Comparison of ENCODE assay signal across 8 cellular contexts in the genomic region with DNA sequence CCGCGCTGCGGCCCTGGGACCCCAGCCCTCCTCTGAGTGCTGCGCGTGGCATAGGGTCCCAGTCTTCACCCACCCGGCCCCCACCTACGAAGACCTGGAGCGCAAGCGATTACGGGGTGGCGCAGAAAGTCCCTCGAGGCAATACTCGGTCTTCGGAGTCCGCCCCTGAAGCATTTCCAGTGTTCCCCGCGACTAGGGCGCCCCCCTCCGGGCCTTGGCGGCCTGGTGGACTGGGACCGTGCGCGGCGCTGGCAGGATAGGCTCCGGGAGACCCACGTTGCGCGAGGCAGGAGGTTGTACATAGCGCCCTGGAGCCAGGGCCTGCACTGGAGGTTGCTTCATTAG. TPM values are rescaled to one million over a fixed set of nuclear protein-coding genes. Genes with fewer than 3 reads are reported as not detected.
DNase-seq lines count a peak whose midpoint lies in the region; ATAC-seq, FAIRE-seq and TF ChIP-seq lines count a peak whose summit lies in the region.

No MANE protein-coding gene starts in this region.

- no peaks in the 10 kb centered on the region for H3K4me1 ChIP-seq in NT2/D1 (ENCODE audit: insufficient read depth, insufficient read length)
- peaks cover 13% of the 10 kb centered on the region for H3K4me1 ChIP-seq in endothelial cell of umbilical vein (ENCODE audit: control insufficient read depth, extremely low read depth, insufficient read depth, low read length)
- peaks cover 10% of the 10 kb centered on the region for H3K4me1 ChIP-seq in mucosa of descending colon (ENCODE audit: low read depth)

- no peak for TF ChIP-seq POLR2A in endothelial cell of umbilical vein (IDR thresholded peaks at IDR 0.05; ENCODE audit: low read depth, low read length)

- peak; percentile 88 for DNase-seq in Caki2 (ENCODE audit: low read depth)
- peak; percentile 82 for DNase-seq in HT1080 (ENCODE audit: low read depth)
- peak; percentile 51 for DNase-seq in NT2/D1 (ENCODE audit: low read depth, low spot score)
- DNase-seq in activated CD8-positive, alpha-beta memory T cell treated with anti-CD3 and anti-CD28 coated beads, Interleukin-2, amount 50 U/mL, for 48 hours, result peak; percentile 96
- DNase-seq in endothelial cell of umbilical vein (ENCODE audit: low read depth, low spot score), result peak; percentile 89
- DNase-seq in mucosa of descending colon, result peak; percentile 96 to 97 (median 97)
- DNase-seq in stimulated activated CD8-positive, alpha-beta memory T cell treated with anti-CD3 and anti-CD28 coated beads, Interleukin-4, amount 100 ng/mL, for 4 hours (ENCODE audit: low read depth in 2 of 2, low spot score in 1 of 2), result peak; percentile 85 to 94

- peak; percentile 85 to 93 for TF ChIP-seq CTCF in endothelial cell of umbilical vein (IDR thresholded peaks at IDR 0.05; ENCODE audit: extremely low read depth in 1 of 2, insufficient read depth in 1 of 2, low read depth in 1 of 2, low read length in 2 of 2)
- peak; percentile 81 for TF ChIP-seq CTCF in mucosa of descending colon (IDR thresholded peaks at IDR 0.05)

- H3K4me3 ChIP-seq in NT2/D1 (ENCODE audit: insufficient read length, low read depth), result peak overlapping the region; percentile 81
- H3K4me3 ChIP-seq in endothelial cell of umbilical vein (replicated peaks in 1 of 3; ENCODE audit: insufficient read depth in 1 of 3, low read depth in 1 of 3, low read length in 3 of 3), result peak overlapping the region; percentile 60 to 86 (median 70)
- peak overlapping the region; percentile 77 for H3K4me3 ChIP-seq in mucosa of descending colon

- no peaks in the 10 kb centered on the region for H4K20me1 ChIP-seq in endothelial cell of umbilical vein (replicated peaks; ENCODE audit: control insufficient read depth, extremely low read depth, insufficient read depth, low read length)

- H3K79me2 ChIP-seq in endothelial cell of umbilical vein (ENCODE audit: control insufficient read depth, insufficient read depth, low read length), result peaks cover 20% of the 10 kb centered on the region

- H3K27me3 ChIP-seq in NT2/D1 (ENCODE audit: insufficient read depth, insufficient read length) (peaks cover 17% of the 10 kb centered on the region), endothelial cell of umbilical vein (ENCODE audit: control insufficient read depth in 2 of 2, insufficient read depth in 2 of 2, low read length in 2 of 2) (no peaks in the 10 kb centered on the region)

- POLR2A ChIA-PET in endothelial cell of umbilical vein (lab: Charles Lee), result interaction anchor here (1.2 kb wide), 1 partner anchor 148 kb away, joined by 12 read pairs; no protein-coding TSS in a partner anchor

- dilution Hi-C loops in endothelial cell of umbilical vein (cut with MboI; ENCODE audit: extremely low pct_ligation_motif_present, low sequenced_read_pairs), result no loop called here

- peak overlapping the region; percentile 51 for H3K27ac ChIP-seq in endothelial cell of umbilical vein (ENCODE audit: insufficient read depth, low read depth, low read length)

- H3K9me3 ChIP-seq in NT2/D1 (ENCODE audit: insufficient read depth, low read length) (peaks cover 10% of the 10 kb centered on the region; the same call in 1 of the 2 replicates), endothelial cell of umbilical vein (replicated peaks; ENCODE audit: control insufficient read depth, insufficient read depth, low read length) (no peaks in the 10 kb centered on the region), mucosa of descending colon (no peaks in the 10 kb centered on the region)

- ATAC-seq in GM21367 (IDR thresholded peaks at IDR 0.05; ENCODE audit: unreplicated experiment), result peak; percentile 51
- peak; percentile 84 for ATAC-seq in mucosa of descending colon

- peak overlapping the region; percentile 93 for H2AFZ ChIP-seq in endothelial cell of umbilical vein (ENCODE audit: low read depth, low read length)

- BruUV-seq in endothelial cell of umbilical vein (replicated peaks; lab: Mats Ljungman, UMichigan), result no TSS peak

- in situ Hi-C loops in Caki2 (cut with HindIII; ENCODE audit: low pct_unique_long_range_greater_than_20kb, low sequenced_read_pairs), result no loop called here

- intact Hi-C loops in endothelial cell of umbilical vein (cut with micrococcal nuclease), result loop anchor here (1.0 to 5.0 kb wide), 7 partner anchors 29 to 504 kb away; partner anchors contain the start of genes BCLAF1, PEX7 and SLC35D3
- intact Hi-C loops in mucosa of descending colon (cut with DNase I, micrococcal nuclease), result loop anchor here (2.0 to 5.0 kb wide), 3 partner anchors 148 to 211 kb away; no protein-coding TSS in a partner anchor

- H3K36me3 ChIP-seq in NT2/D1 (ENCODE audit: insufficient read depth, insufficient read length, low read length), result no peaks in the 10 kb centered on the region
- no peaks in the 10 kb centered on the region for H3K36me3 ChIP-seq in endothelial cell of umbilical vein (ENCODE audit: control insufficient read depth in 2 of 2, extremely low read depth in 1 of 2, insufficient read depth in 2 of 2, low read length in 2 of 2)
- H3K36me3 ChIP-seq in mucosa of descending colon (ENCODE audit: low read depth), result no peaks in the 10 kb centered on the region

- H3K9me1 ChIP-seq in endothelial cell of umbilical vein (replicated peaks; ENCODE audit: control insufficient read depth, extremely low read depth, insufficient read depth, low read length), result no peaks in the 10 kb centered on the region

- peak overlapping the region; percentile 86 for H3K9ac ChIP-seq in NT2/D1 (ENCODE audit: insufficient read length, low read depth)
- peak overlapping the region; percentile 65 for H3K9ac ChIP-seq in endothelial cell of umbilical vein (replicated peaks; ENCODE audit: extremely low read depth, insufficient read depth, low read length)

- FAIRE-seq in endothelial cell of umbilical vein (lab: Jason Lieb, UNC), result peak; percentile 76

- CTCF ChIA-PET in endothelial cell of umbilical vein (lab: Charles Lee), result interaction anchor here (0.7 to 8.7 kb wide), 69 partner anchors 9 to 849 kb away, joined by 3 to 708 read pairs (median 7); partner anchors contain the start of genes BCLAF1, MAP7 and PEX7

- peak overlapping the region; percentile 47 for H3K4me2 ChIP-seq in endothelial cell of umbilical vein (ENCODE audit: insufficient read depth, low read length)

TF ChIP-seq in endothelial cell of umbilical vein, 7 proteins besides CTCF, POLR2A, EP300 and RAD21:
- TF ChIP-seq MYC (IDR thresholded peaks at IDR 0.05; ENCODE audit: low read depth, low read length) (no peak), GATA2 (IDR thresholded peaks at IDR 0.05; ENCODE audit: insufficient read depth, insufficient read length, low read depth, low read length) (no peak), JUN (IDR thresholded peaks at IDR 0.05; ENCODE audit: borderline replicate concordance, insufficient read depth, insufficient read length, low read depth) (no peak), EZH2 (IDR thresholded peaks at IDR 0.05; ENCODE audit: borderline replicate concordance, low read depth, low read length, severe bottlenecking) (no peak), POLR2AphosphoS5 (IDR thresholded peaks at IDR 0.05; ENCODE audit: insufficient read depth, low read depth, low read length) (no peak), FOS (IDR thresholded peaks at IDR 0.05; ENCODE audit: borderline replicate concordance, insufficient read depth, low read length) (no peak)
- TF ChIP-seq, protein P1, sequence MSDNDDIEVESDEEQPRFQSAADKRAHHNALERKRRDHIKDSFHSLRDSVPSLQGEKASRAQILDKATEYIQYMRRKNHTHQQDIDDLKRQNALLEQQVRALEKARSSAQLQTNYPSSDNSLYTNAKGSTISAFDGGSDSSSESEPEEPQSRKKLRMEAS (IDR thresholded peaks at IDR 0.05; ENCODE audit: insufficient read depth, insufficient read length), result no peak
TF ChIP-seq in endothelial cell of umbilical vein: peak in this region for 0.

RNA-seq across cellular contexts. Expression of gene MAP3K5, which starts 0.6 kb away (rescaled TPM):
- total RNA-seq in Caki2 (2014; rRNA removed; shearing (Covaris generic); ENCODE audit: low replicate concordance), result 7.0 and 7.2 TPM in 2 replicates
- total RNA-seq in HT1080 (2014; rRNA removed; shearing (Covaris generic)), result 5.4 and 6.4 TPM in 2 replicates
- polyA plus RNA-seq in HT1080 (2015; cell fraction: cytosol; rRNA removed), result 5.6 and 7.1 TPM in 2 replicates
- 7.9 and 9.3 TPM in 2 replicates for polyA plus RNA-seq in HT1080 (2015; cell fraction: nucleus; rRNA removed)
- total RNA-seq in endothelial cell of umbilical vein (5.0 and 7.0 TPM in 2 replicates), mucosa of descending colon (10 to 100 TPM; 12.6 to 18.2 (median 16.3) TPM)
- polyA plus RNA-seq in endothelial cell of umbilical vein, result 1.3 and 1.5 TPM in 2 replicates
- polyA plus RNA-seq in endothelial cell of umbilical vein (2011; cell fraction: cytosol; rRNA removed), result 1.9 and 2.1 TPM in 2 replicates
- 3.1 and 3.9 TPM in 2 replicates for polyA plus RNA-seq in endothelial cell of umbilical vein (2011; cell fraction: nucleus; rRNA removed)
- 5.0 and 8.0 TPM in 2 replicates for polyA plus RNA-seq in endothelial cell of umbilical vein (2012)
- polyA minus RNA-seq in endothelial cell of umbilical vein, result 3.8 and 10.2 TPM in 2 replicates
- polyA minus RNA-seq in endothelial cell of umbilical vein (2011; cell fraction: cytosol; rRNA and poly(A)+ RNA removed), result 5.3 TPM
- polyA minus RNA-seq in endothelial cell of umbilical vein (2011; cell fraction: nucleus; rRNA and poly(A)+ RNA removed), result 6.1 and 8.5 TPM in 2 replicates

RNA-seq across cellular contexts. Expression of gene PEX7, which starts 29.5 kb away (rescaled TPM):
- total RNA-seq in Caki2 (2014; rRNA removed; shearing (Covaris generic); ENCODE audit: low replicate concordance), result 13.8 and 22.3 TPM in 2 replicates
- 6.3 and 8.5 TPM in 2 replicates for total RNA-seq in HT1080 (2014; rRNA removed; shearing (Covaris generic))
- polyA plus RNA-seq in HT1080 (2015; cell fraction: cytosol; rRNA removed), result 20.1 and 22.2 TPM in 2 replicates
- 8.2 and 11.4 TPM in 2 replicates for polyA plus RNA-seq in HT1080 (2015; cell fraction: nucleus; rRNA removed)
- total RNA-seq in endothelial cell of umbilical vein (3.5 and 3.7 TPM in 2 replicates), mucosa of descending colon (10 to 100 TPM in 2 of 3 donors, 1 to 10 TPM in 1; 4.3 to 10.7 (median 10.2) TPM)
- polyA plus RNA-seq in endothelial cell of umbilical vein, result 4.5 and 5.7 TPM in 2 replicates
- polyA plus RNA-seq in endothelial cell of umbilical vein (2011; cell fraction: cytosol; rRNA removed), result 4.4 and 5.0 TPM in 2 replicates
- 2.2 and 3.9 TPM in 2 replicates for polyA plus RNA-seq in endothelial cell of umbilical vein (2011; cell fraction: nucleus; rRNA removed)
- 2.5 and 3.5 TPM in 2 replicates for polyA plus RNA-seq in endothelial cell of umbilical vein (2012)
- 1.8 and 2.4 TPM in 2 replicates for polyA minus RNA-seq in endothelial cell of umbilical vein
- 1.7 TPM for polyA minus RNA-seq in endothelial cell of umbilical vein (2011; cell fraction: cytosol; rRNA and poly(A)+ RNA removed)
- 2.5 and 3.5 TPM in 2 replicates for polyA minus RNA-seq in endothelial cell of umbilical vein (2011; cell fraction: nucleus; rRNA and poly(A)+ RNA removed)

Comparison
In these comparisons a context has a peak if more than half of its experiments do, and no peak if none do; other contexts are left out.
1. Peak in every context shown above with its lines: DNase-seq, ATAC-seq, H3K4me3 ChIP-seq and H3K27ac ChIP-seq.